10 cellular contexts compared by ENCODE assay signal in genomic region chr16:84360170-84360569, GRCh38. TPM values are rescaled to one million over a fixed set of nuclear protein-coding genes. Genes with fewer than 3 reads are reported as not detected.
A peak's percentile ranks its signal among the peaks of the same experiment; 100 is the strongest.
DNase-seq lines count a peak whose midpoint lies in the region; ATAC-seq, FAIRE-seq and TF ChIP-seq lines count a peak whose summit lies in the region.
"Had no signal": no experiment of that assay in that cellular context is flagged by ENCODE, and none has a peak within 500 bp of the region (broad histone marks: within the 10 kb centered on the region; RNA-seq: fewer than 3 reads in every experiment).

No MANE protein-coding gene starts in this region.

- H3K4me2 ChIP-seq in H1 (ENCODE audit: insufficient read depth in 1 of 2, low read depth in 2 of 2, low read length in 2 of 2), result no peak overlapping the region

- H4K8ac ChIP-seq in H1 (ENCODE audit: extremely low read depth, insufficient read depth, low read length), result no peak overlapping the region

- no peak overlapping the region; the same call in 1 of the 2 replicates for H2BK12ac ChIP-seq in H1 (ENCODE audit: low read depth, low read length)

- peak overlapping the region; percentile 57 for H3K27ac Mint-ChIP-seq in activated CD4-positive, alpha-beta memory T cell treated with anti-CD3 and anti-CD28 coated beads, Interleukin-2, amount 10 ng/mL, durations not matched to agents 7 days and 5 days
- H3K27ac Mint-ChIP-seq in stimulated activated effector memory CD8-positive, alpha-beta T cell treated with anti-CD3 and anti-CD28 coated beads, Interleukin-12 subunit alpha, Interleukin-12 subunit beta, amount 100 ng/mL, for 72 hours, result peak overlapping the region; percentile 82

- H4K20me1 ChIP-seq in H1 (replicated peaks in 1 of 2; ENCODE audit: control insufficient read depth in 1 of 2, insufficient read depth in 2 of 2, low read length in 2 of 2), result no peaks in the 10 kb centered on the region

- FAIRE-seq in H1 (lab: Jason Lieb, UNC), result no peak

- H3K4ac ChIP-seq in H1 (replicated peaks; ENCODE audit: insufficient read length, low read depth, low read length), result no peak overlapping the region

- peaks cover 0 to 5% (median 3%) of the 10 kb centered on the region in 4 experiments; a peak in 5 of 7 replicates for H3K4me1 ChIP-seq in H1 (replicated peaks in 1 of 4; ENCODE audit: control insufficient read depth in 3 of 4, insufficient read depth in 4 of 4, low read length in 3 of 4)

- no peaks in the 10 kb centered on the region for H3K27me3 ChIP-seq in H1 (replicated peaks in 1 of 4; ENCODE audit: control insufficient read depth in 3 of 4, extremely low read depth in 1 of 4, insufficient read depth in 3 of 4, low read length in 3 of 4)

- no peak overlapping the region; the same call in 1 of the 2 replicates for H2BK15ac ChIP-seq in H1 (ENCODE audit: low read length)

- no peak for TF ChIP-seq RAD21 in H1 (IDR thresholded peaks at IDR 0.05 in 1 of 2, conservative IDR thresholded peaks at IDR 0.05 in 1 of 2; ENCODE audit: low read depth in 2 of 2, low read length in 2 of 2)

- peaks cover 2% of the 10 kb centered on the region; the same call in 1 of the 2 replicates for H3K23me2 ChIP-seq in H1 (ENCODE audit: low read depth, low read length)

- no peak overlapping the region for H2BK20ac ChIP-seq in H1 (ENCODE audit: low read length)

- TF ChIP-seq POLR2A in H1 (IDR thresholded peaks at IDR 0.05; ENCODE audit: control extremely low read depth in 1 of 2, low read depth in 2 of 2, low read length in 2 of 2), result no peak

- no peak overlapping the region for H4K91ac ChIP-seq in H1 (replicated peaks; ENCODE audit: insufficient read length, low read length)

- H3K4me1 Mint-ChIP-seq in activated CD4-positive, alpha-beta memory T cell treated with anti-CD3 and anti-CD28 coated beads, Interleukin-2, amount 10 ng/mL, durations not matched to agents 7 days and 5 days, result peaks cover 36% of the 10 kb centered on the region
- H3K4me1 Mint-ChIP-seq in stimulated activated effector memory CD8-positive, alpha-beta T cell treated with anti-CD3 and anti-CD28 coated beads, Interleukin-12 subunit alpha, Interleukin-12 subunit beta, amount 100 ng/mL, for 72 hours, result peaks cover 21% of the 10 kb centered on the region

- CTCF ChIA-PET in activated CD4-positive, alpha-beta memory T cell treated with anti-CD3 and anti-CD28 coated beads, Interleukin-2, amount 10 ng/mL, durations not matched to agents 7 days and 5 days (lab: Charles Lee), result no interaction called here
- CTCF ChIA-PET in H1 (lab: Charles Lee; ENCODE audit: partially characterized antibody), result interaction anchor here (1.3 kb wide), 1 partner anchor 14 kb away, joined by 3 read pairs; no protein-coding TSS in a partner anchor

- H3K36me3 ChIP-seq in H1 (ENCODE audit: control insufficient read depth in 2 of 4, insufficient read depth in 4 of 4, low read length in 3 of 4), result no peaks in the 10 kb centered on the region

- no peak overlapping the region for H3K27ac ChIP-seq in H1 (ENCODE audit: low read depth, low read length)

- H3K4me3 ChIP-seq in H1 (ENCODE audit: extremely low read depth in 1 of 4, insufficient read depth in 2 of 4, low read depth in 3 of 4, low read length in 4 of 4), result no peak overlapping the region

- H2BK5ac ChIP-seq in H1 (ENCODE audit: low read depth, low read length), result no peak overlapping the region

- POLR2A ChIA-PET in activated CD4-positive, alpha-beta memory T cell treated with anti-CD3 and anti-CD28 coated beads, Interleukin-2, amount 10 ng/mL, durations not matched to agents 7 days and 5 days (lab: Charles Lee), result no interaction called here
- POLR2A ChIA-PET in H1 (lab: Charles Lee; ENCODE audit: partially characterized antibody), result no interaction called here

- 88% methylated on average over 15 of the region's 15 CpGs; no CpG with 5 or more reads in 1 of the 2 experiments for WGBS in H1 (ENCODE audit: extremely low coverage in 1 of 2, insufficient coverage in 1 of 2, insufficient read length in 1 of 2, insufficient replicate concordance in 2 of 2, low coverage in 1 of 2, low lambda C conversion rate in 2 of 2, missing lambda C conversion rate in 1 of 2), 2 experiments

- H3K9me3 Mint-ChIP-seq in activated CD4-positive, alpha-beta memory T cell treated with anti-CD3 and anti-CD28 coated beads, Interleukin-2, amount 10 ng/mL, durations not matched to agents 7 days and 5 days, result no peaks in the 10 kb centered on the region
- H3K9me3 Mint-ChIP-seq in stimulated activated effector memory CD8-positive, alpha-beta T cell treated with anti-CD3 and anti-CD28 coated beads, Interleukin-12 subunit alpha, Interleukin-12 subunit beta, amount 100 ng/mL, for 72 hours, result no peaks in the 10 kb centered on the region

- no peak overlapping the region for H2AK5ac ChIP-seq in H1 (ENCODE audit: low read depth, low read length)

- peak; percentile 5 for DNase-seq in activated CD8-positive, alpha-beta memory T cell treated with anti-CD3 and anti-CD28 coated beads for 1 hour (ENCODE audit: extremely low read depth in 1 of 2, low read depth in 1 of 2)
- DNase-seq in activated CD8-positive, alpha-beta memory T cell treated with anti-CD3 and anti-CD28 coated beads for 24 hours, result no peak
- DNase-seq in activated CD4-positive, alpha-beta memory T cell treated with anti-CD3 and anti-CD28 coated beads, Interleukin-2, amount 10 ng/mL, durations not matched to agents 7 days and 5 days, result peak; percentile 75
- no peak for DNase-seq in H1 (ENCODE audit: low read depth in 1 of 2, low spot score in 2 of 2)
- DNase-seq in stimulated activated effector memory CD8-positive, alpha-beta T cell treated with anti-CD3 and anti-CD28 coated beads, Interleukin-12 subunit alpha, Interleukin-12 subunit beta, amount 100 ng/mL, for 72 hours (ENCODE audit: low spot score in 2 of 2), result no peak
- no peak for DNase-seq in foreskin melanocyte

- peaks cover 11% of the 10 kb centered on the region for H3K27me3 Mint-ChIP-seq in activated CD4-positive, alpha-beta memory T cell treated with anti-CD3 and anti-CD28 coated beads, Interleukin-2, amount 10 ng/mL, durations not matched to agents 7 days and 5 days

- no peak overlapping the region for H2BK120ac ChIP-seq in H1 (replicated peaks; ENCODE audit: low read depth, low read length)

- no peaks in the 10 kb centered on the region for H3K79me2 ChIP-seq in H1 (ENCODE audit: control insufficient read depth in 1 of 2, insufficient read depth in 2 of 2, low read length in 2 of 2)

- TF ChIP-seq EP300 in H1 (IDR thresholded peaks at IDR 0.05; ENCODE audit: borderline replicate concordance in 1 of 2, low read depth in 2 of 2, low read length in 2 of 2), result no peak

- no peaks in the 10 kb centered on the region for H3K36me3 Mint-ChIP-seq in activated CD4-positive, alpha-beta memory T cell treated with anti-CD3 and anti-CD28 coated beads, Interleukin-2, amount 10 ng/mL, durations not matched to agents 7 days and 5 days (ENCODE audit: low read depth)
- H3K36me3 Mint-ChIP-seq in stimulated activated effector memory CD8-positive, alpha-beta T cell treated with anti-CD3 and anti-CD28 coated beads, Interleukin-12 subunit alpha, Interleukin-12 subunit beta, amount 100 ng/mL, for 72 hours, result no peaks in the 10 kb centered on the region

- no peak overlapping the region for H2AFZ ChIP-seq in H1 (ENCODE audit: low read length)

- no peak overlapping the region for H4K5ac ChIP-seq in H1 (ENCODE audit: insufficient read length, low read depth, low read length)

- H3K23ac ChIP-seq in H1 (ENCODE audit: insufficient read length), result no peak overlapping the region

- no peak overlapping the region for H3K4me3 Mint-ChIP-seq in activated CD4-positive, alpha-beta memory T cell treated with anti-CD3 and anti-CD28 coated beads, Interleukin-2, amount 10 ng/mL, durations not matched to agents 7 days and 5 days
- H3K4me3 Mint-ChIP-seq in stimulated activated effector memory CD8-positive, alpha-beta T cell treated with anti-CD3 and anti-CD28 coated beads, Interleukin-12 subunit alpha, Interleukin-12 subunit beta, amount 100 ng/mL, for 72 hours, result peak overlapping the region; percentile 21

- no peaks in the 10 kb centered on the region for H3K9me3 ChIP-seq in H1 (ENCODE audit: insufficient read depth in 2 of 2, low read depth in 1 of 2, low read length in 1 of 2)

- peak; percentile 61 for ATAC-seq in stimulated activated effector memory CD8-positive, alpha-beta T cell treated with anti-CD3 and anti-CD28 coated beads, Interleukin-12 subunit alpha, Interleukin-12 subunit beta, amount 100 ng/mL, for 72 hours
- no peak for ATAC-seq in GM21737 (IDR thresholded peaks at IDR 0.05; ENCODE audit: unreplicated experiment)
- no peak for ATAC-seq in GM18520 (IDR thresholded peaks at IDR 0.05; ENCODE audit: unreplicated experiment)
- ATAC-seq: SK-N-SH treated with all-trans-retinoic acid at 6 μM for 48 hours had no signal

- H3K79me1 ChIP-seq in H1 (ENCODE audit: low read depth, low read length), result no peaks in the 10 kb centered on the region

- no peak for TF ChIP-seq CTCF in H1 (IDR thresholded peaks at IDR 0.05; ENCODE audit: control extremely low read depth in 1 of 3, insufficient read depth in 1 of 3, low read depth in 1 of 3, low read length in 3 of 3)

- H3K18ac ChIP-seq in H1 (ENCODE audit: extremely low read depth, low read length), result peak overlapping the region; percentile 43; the same call in 1 of the 2 replicates

- H3K56ac ChIP-seq in H1 (replicated peaks; ENCODE audit: insufficient read length, low read depth, low read length), result no peak overlapping the region

- H3K9ac ChIP-seq in H1 (replicated peaks in 1 of 4; ENCODE audit: extremely low read depth in 1 of 4, low read depth in 3 of 4, low read length in 3 of 4), result no peak overlapping the region

- no peak overlapping the region for H3K14ac ChIP-seq in H1 (ENCODE audit: insufficient read length)

TF ChIP-seq in H1, 55 proteins besides CTCF, POLR2A, EP300 and RAD21:
- TF ChIP-seq KDM1A (IDR thresholded peaks at IDR 0.05; ENCODE audit: borderline replicate concordance, low read length) (no peak), SIN3A (conservative IDR thresholded peaks at IDR 0.05 in 1 of 2, IDR thresholded peaks at IDR 0.05 in 1 of 2; ENCODE audit: low read depth in 1 of 2, low read length in 2 of 2) (no peak), CEBPB (IDR thresholded peaks at IDR 0.05; ENCODE audit: low read depth, low read length) (no peak)
TF ChIP-seq in H1: peak in this region for 0.

RNA-seq across cellular contexts. Expression of gene ATP2C2, which starts 8.2 kb away (rescaled TPM):
- total RNA-seq in activated CD4-positive, alpha-beta memory T cell treated with anti-CD3 and anti-CD28 coated beads, Interleukin-2, amount 10 ng/mL, durations not matched to agents 7 days and 5 days, result not detected
- 2.8 and 3.6 TPM in 2 replicates for total RNA-seq in H1 (2021; fragmentation: NEBNext Ultra II Directional; extraction: Animal tissue kit (Norgen Biotek cat#: 25700))
- 1.2 and 2.6 TPM in 2 replicates for polyA plus RNA-seq in H1 (2011; rRNA removed)
- 2.7 TPM for polyA plus RNA-seq in H1 (2011; cell fraction: cytosol; rRNA removed)
- polyA plus RNA-seq in H1 (2011; cell fraction: nucleus; rRNA removed), result 12.0 TPM
- polyA plus RNA-seq in H1 (2012, experiment 1 of 2), result 2.1 to 2.4 TPM (median 2.3 TPM) in 4 replicates
- 0.88 TPM for polyA plus RNA-seq in H1 (2012, experiment 2 of 2)
- polyA plus RNA-seq in H1 (2013, experiment 1 of 2), result 2.2 TPM
- polyA plus RNA-seq in H1 (2013, experiment 2 of 2), result 2.4 TPM
- polyA minus RNA-seq in H1 (2011; rRNA and poly(A)+ RNA removed), result 1.7 and 4.0 TPM in 2 replicates
- polyA minus RNA-seq in H1 (2011; cell fraction: cytosol; rRNA and poly(A)+ RNA removed), result 4.5 TPM
- polyA minus RNA-seq in H1 (2011; cell fraction: nucleus; rRNA and poly(A)+ RNA removed), result 3.3 TPM
- total RNA-seq: A673 had no signal

Comparison
In these comparisons a context has a peak if more than half of its experiments do, and no peak if none do; other contexts are left out.
1. DNase-seq: peak in activated CD8-positive, alpha-beta memory T cell treated with anti-CD3 and anti-CD28 coated beads for 1 hour (2 of 2) and activated CD4-positive, alpha-beta memory T cell treated with anti-CD3 and anti-CD28 coated beads, Interleukin-2, amount 10 ng/mL, durations not matched to agents 7 days and 5 days (single experiment); none in activated CD8-positive, alpha-beta memory T cell treated with anti-CD3 and anti-CD28 coated beads for 24 hours (single experiment), H1 (0 of 2), stimulated activated effector memory CD8-positive, alpha-beta T cell treated with anti-CD3 and anti-CD28 coated beads, Interleukin-12 subunit alpha, Interleukin-12 subunit beta, amount 100 ng/mL, for 72 hours (0 of 2) and foreskin melanocyte (single experiment).